In genomic region chr6:8080338-8081151, GRCh38 we compare ENCODE assay signal across 8 cellular contexts. TPM values are rescaled to one million over a fixed set of nuclear protein-coding genes. Genes with fewer than 3 reads are reported as not detected.
DNase-seq lines count a peak whose midpoint lies in the region; ATAC-seq and TF ChIP-seq lines count a peak whose summit lies in the region.
"Had no signal": no experiment of that assay in that cellular context is flagged by ENCODE, and none has a peak within 500 bp of the region (broad histone marks: within the 10 kb centered on the region; RNA-seq: fewer than 3 reads in every experiment).

No MANE protein-coding gene starts in this region.

- POLR2A ChIA-PET in CD8-positive, alpha-beta memory T cell (lab: Charles Lee): no interaction called here

- peaks cover 6% of the 10 kb centered on the region for H3K36me3 ChIP-seq in CD8-positive, alpha-beta memory T cell (ENCODE audit: insufficient read depth, low read length)

- H3K27ac Mint-ChIP-seq in stimulated activated effector memory CD8-positive, alpha-beta T cell treated with anti-CD3 and anti-CD28 coated beads, Interleukin-12 subunit alpha, Interleukin-12 subunit beta, amount 100 ng/mL, for 72 hours: peak overlapping the region; percentile 37
- no peak overlapping the region for H3K27ac Mint-ChIP-seq in CD8-positive, alpha-beta memory T cell
- H3K27ac Mint-ChIP-seq: activated B cell treated with CpG ODN at 0.5 μM for 24 hours had no signal

- peak overlapping the region; percentile 25 for H3K27ac ChIP-seq in HL-60 (replicated peaks)
- no peak overlapping the region for H3K27ac ChIP-seq in CD8-positive, alpha-beta memory T cell (ENCODE audit: low read depth, low read length)

- no peaks in the 10 kb centered on the region for H3K27me3 ChIP-seq in HL-60 (ENCODE audit: insufficient read depth, poor library complexity, severe bottlenecking)
- H3K27me3 ChIP-seq in CD8-positive, alpha-beta memory T cell (ENCODE audit: insufficient read depth, low read length, poor library complexity, severe bottlenecking): no peaks in the 10 kb centered on the region

- no peaks in the 10 kb centered on the region for H3K9me3 ChIP-seq in CD8-positive, alpha-beta memory T cell (ENCODE audit: low read length)

- H3K4me1 Mint-ChIP-seq in stimulated activated effector memory CD8-positive, alpha-beta T cell treated with anti-CD3 and anti-CD28 coated beads, Interleukin-12 subunit alpha, Interleukin-12 subunit beta, amount 100 ng/mL, for 72 hours: peaks cover 27% of the 10 kb centered on the region
- peaks cover 4 to 7% (median 5%) of the 10 kb centered on the region in 3 donors for H3K4me1 Mint-ChIP-seq in CD8-positive, alpha-beta memory T cell

- H3K4me3 ChIP-seq in HL-60 (replicated peaks; ENCODE audit: insufficient read depth, low read length): no peak overlapping the region
- no peak overlapping the region for H3K4me3 ChIP-seq in foreskin fibroblast (ENCODE audit: low read depth in 1 of 2, low read length in 2 of 2)
- H3K4me3 ChIP-seq in CD8-positive, alpha-beta memory T cell (ENCODE audit: low read length): no peak overlapping the region

- TF ChIP-seq CTCF in HL-60 (IDR thresholded peaks at IDR 0.05; ENCODE audit: insufficient read depth, low read length) (no peak), foreskin fibroblast (IDR thresholded peaks at IDR 0.05; ENCODE audit: low read depth, low read length) (no peak)

- CTCF ChIA-PET in CD8-positive, alpha-beta memory T cell (lab: Charles Lee): no interaction called here

- ATAC-seq in stimulated activated effector memory CD8-positive, alpha-beta T cell treated with anti-CD3 and anti-CD28 coated beads, Interleukin-12 subunit alpha, Interleukin-12 subunit beta, amount 100 ng/mL, for 72 hours: no peak
- ATAC-seq in HG03439 (IDR thresholded peaks at IDR 0.05; ENCODE audit: unreplicated experiment): no peak

- H3K4me3 Mint-ChIP-seq in stimulated activated effector memory CD8-positive, alpha-beta T cell treated with anti-CD3 and anti-CD28 coated beads, Interleukin-12 subunit alpha, Interleukin-12 subunit beta, amount 100 ng/mL, for 72 hours: no peak overlapping the region
- H3K4me3 Mint-ChIP-seq in CD8-positive, alpha-beta memory T cell: no peak overlapping the region
- H3K4me3 Mint-ChIP-seq: activated B cell treated with CpG ODN at 0.5 μM for 24 hours had no signal

- no peaks in the 10 kb centered on the region for H3K4me1 ChIP-seq in CD8-positive, alpha-beta memory T cell (ENCODE audit: insufficient read depth, low read length)

- DNase-seq in HL-60 (ENCODE audit: low read depth in 1 of 2, low spot score in 1 of 2) (peak; percentile 49 to 60), SKM-1 (lab: John Stamatoyannopoulos, UW; ENCODE audit: unreplicated experiment) (peak; percentile 49), foreskin fibroblast (peak; percentile 66 to 81)
- DNase-seq in stimulated activated effector memory CD8-positive, alpha-beta T cell treated with anti-CD3 and anti-CD28 coated beads, Interleukin-12 subunit alpha, Interleukin-12 subunit beta, amount 100 ng/mL, for 72 hours (ENCODE audit: low spot score in 2 of 2): no peak
- DNase-seq in CD8-positive, alpha-beta memory T cell: no peak
- no peak for DNase-seq in stimulated activated CD4-positive, alpha-beta T cell treated with anti-CD3 and anti-CD28 coated beads, Interleukin-15, amount 100 ng/mL, for 24 hours
- DNase-seq: activated B cell treated with CpG ODN at 0.5 μM for 24 hours had no signal

- H3K9me3 Mint-ChIP-seq in stimulated activated effector memory CD8-positive, alpha-beta T cell treated with anti-CD3 and anti-CD28 coated beads, Interleukin-12 subunit alpha, Interleukin-12 subunit beta, amount 100 ng/mL, for 72 hours: no peaks in the 10 kb centered on the region
- H3K9me3 Mint-ChIP-seq in CD8-positive, alpha-beta memory T cell: no peaks in the 10 kb centered on the region
- H3K9me3 Mint-ChIP-seq: activated B cell treated with CpG ODN at 0.5 μM for 24 hours had no signal

- no peaks in the 10 kb centered on the region for H3K27me3 Mint-ChIP-seq in CD8-positive, alpha-beta memory T cell
- H3K27me3 Mint-ChIP-seq: activated B cell treated with CpG ODN at 0.5 μM for 24 hours had no signal

- H3K36me3 Mint-ChIP-seq in stimulated activated effector memory CD8-positive, alpha-beta T cell treated with anti-CD3 and anti-CD28 coated beads, Interleukin-12 subunit alpha, Interleukin-12 subunit beta, amount 100 ng/mL, for 72 hours: peaks cover 42% of the 10 kb centered on the region
- peaks cover 0 to 40% (median 13%) of the 10 kb centered on the region in 3 donors for H3K36me3 Mint-ChIP-seq in CD8-positive, alpha-beta memory T cell

RNA-seq across cellular contexts. Expression of gene BLOC1S5, which starts 16.4 kb away (rescaled TPM):
- total RNA-seq in CD8-positive, alpha-beta memory T cell: 10 to 100 TPM; 20.0 to 22.6 TPM
- 27.9 TPM for polyA plus RNA-seq in CD8-positive, alpha-beta memory T cell

RNA-seq across cellular contexts. Expression of gene EEF1E1, which starts 21.8 kb away (rescaled TPM):
- 10 to 100 TPM; 71.2 to 76.0 TPM for total RNA-seq in CD8-positive, alpha-beta memory T cell
- polyA plus RNA-seq in CD8-positive, alpha-beta memory T cell: 48.3 TPM

Comparison
In these comparisons a context has a peak if more than half of its experiments do, and no peak if none do; other contexts are left out.
1. DNase-seq: peak in HL-60 (2 of 2), SKM-1 (single experiment) and foreskin fibroblast (2 of 2); none in stimulated activated effector memory CD8-positive, alpha-beta T cell treated with anti-CD3 and anti-CD28 coated beads, Interleukin-12 subunit alpha, Interleukin-12 subunit beta, amount 100 ng/mL, for 72 hours (0 of 2), CD8-positive, alpha-beta memory T cell (0 of 5) and stimulated activated CD4-positive, alpha-beta T cell treated with anti-CD3 and anti-CD28 coated beads, Interleukin-15, amount 100 ng/mL, for 24 hours (single experiment).